In the genomic region with DNA sequence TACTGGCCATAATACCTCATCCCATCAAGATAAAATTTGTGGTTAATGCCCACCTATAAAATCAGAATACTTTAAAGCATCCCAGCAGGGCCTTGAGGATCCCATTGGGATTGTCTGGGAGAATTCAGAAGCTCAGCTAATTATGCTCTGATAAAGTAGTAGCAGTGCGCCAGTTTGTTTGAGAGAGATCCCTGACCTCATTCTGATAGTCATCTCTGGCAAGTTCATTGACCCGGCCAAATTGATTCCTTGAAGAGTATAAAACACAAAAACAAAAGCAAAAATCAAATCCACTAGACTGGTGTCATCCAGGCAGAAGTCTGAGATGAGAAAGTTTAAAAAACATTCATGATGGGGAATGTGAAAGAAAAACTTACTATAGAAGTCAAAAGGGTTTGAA, we compare ENCODE assay signal across 3 cellular contexts.
A peak's percentile ranks its signal among the peaks of the same experiment; 100 is the strongest.
TF ChIP-seq lines count a peak whose summit lies in the region.

No MANE protein-coding gene starts in this region.

TF ChIP-seq in liver, 16 proteins besides CTCF, POLR2A, EP300 and RAD21:
- TF ChIP-seq NR2F2 (IDR thresholded peaks at IDR 0.05) = no peak
- peak in 1 of 2 donors; percentile 47 for TF ChIP-seq JUND (IDR thresholded peaks at IDR 0.05)
- TF ChIP-seq, protein P1, sequence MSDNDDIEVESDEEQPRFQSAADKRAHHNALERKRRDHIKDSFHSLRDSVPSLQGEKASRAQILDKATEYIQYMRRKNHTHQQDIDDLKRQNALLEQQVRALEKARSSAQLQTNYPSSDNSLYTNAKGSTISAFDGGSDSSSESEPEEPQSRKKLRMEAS (IDR thresholded peaks at IDR 0.05) = no peak
- peak in 1 of 2 donors; percentile 26 for TF ChIP-seq HNF4A (conservative IDR thresholded peaks at IDR 0.05)
- TF ChIP-seq FOXA2 (IDR thresholded peaks at IDR 0.05) = no peak
- TF ChIP-seq EGR1 (IDR thresholded peaks at IDR 0.05; ENCODE audit: low read depth in 2 of 2) = peak in 1 of 2 donors; percentile 11
- TF ChIP-seq GABPA (IDR thresholded peaks at IDR 0.05 in 1 of 2, conservative IDR thresholded peaks at IDR 0.05 in 1 of 2) = no peak
- TF ChIP-seq RXRA (IDR thresholded peaks at IDR 0.05) = peak; percentile 82 to 84
- TF ChIP-seq, protein P2, sequence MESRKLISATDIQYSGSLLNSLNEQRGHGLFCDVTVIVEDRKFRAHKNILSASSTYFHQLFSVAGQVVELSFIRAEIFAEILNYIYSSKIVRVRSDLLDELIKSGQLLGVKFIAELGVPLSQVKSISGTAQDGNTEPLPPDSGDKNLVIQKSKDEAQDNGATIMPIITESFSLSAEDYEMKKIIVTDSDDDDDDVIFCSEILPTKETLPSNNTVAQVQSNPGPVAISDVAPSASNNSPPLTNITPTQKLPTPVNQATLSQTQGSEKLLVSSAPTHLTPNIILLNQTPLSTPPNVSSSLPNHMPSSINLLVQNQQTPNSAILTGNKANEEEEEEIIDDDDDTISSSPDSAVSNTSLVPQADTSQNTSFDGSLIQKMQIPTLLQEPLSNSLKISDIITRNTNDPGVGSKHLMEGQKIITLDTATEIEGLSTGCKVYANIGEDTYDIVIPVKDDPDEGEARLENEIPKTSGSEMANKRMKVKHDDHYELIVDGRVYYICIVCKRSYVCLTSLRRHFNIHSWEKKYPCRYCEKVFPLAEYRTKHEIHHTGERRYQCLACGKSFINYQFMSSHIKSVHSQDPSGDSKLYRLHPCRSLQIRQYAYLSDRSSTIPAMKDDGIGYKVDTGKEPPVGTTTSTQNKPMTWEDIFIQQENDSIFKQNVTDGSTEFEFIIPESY (IDR thresholded peaks at IDR 0.05) = no peak
- TF ChIP-seq, protein P3, sequence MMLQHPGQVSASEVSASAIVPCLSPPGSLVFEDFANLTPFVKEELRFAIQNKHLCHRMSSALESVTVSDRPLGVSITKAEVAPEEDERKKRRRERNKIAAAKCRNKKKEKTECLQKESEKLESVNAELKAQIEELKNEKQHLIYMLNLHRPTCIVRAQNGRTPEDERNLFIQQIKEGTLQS (IDR thresholded peaks at IDR 0.05) = no peak
TF ChIP-seq in liver: peak in this region for 4.

TF ChIP-seq in HepG2, 621 proteins besides CTCF, POLR2A, EP300 and RAD21:
- TF ChIP-seq, protein P4, sequence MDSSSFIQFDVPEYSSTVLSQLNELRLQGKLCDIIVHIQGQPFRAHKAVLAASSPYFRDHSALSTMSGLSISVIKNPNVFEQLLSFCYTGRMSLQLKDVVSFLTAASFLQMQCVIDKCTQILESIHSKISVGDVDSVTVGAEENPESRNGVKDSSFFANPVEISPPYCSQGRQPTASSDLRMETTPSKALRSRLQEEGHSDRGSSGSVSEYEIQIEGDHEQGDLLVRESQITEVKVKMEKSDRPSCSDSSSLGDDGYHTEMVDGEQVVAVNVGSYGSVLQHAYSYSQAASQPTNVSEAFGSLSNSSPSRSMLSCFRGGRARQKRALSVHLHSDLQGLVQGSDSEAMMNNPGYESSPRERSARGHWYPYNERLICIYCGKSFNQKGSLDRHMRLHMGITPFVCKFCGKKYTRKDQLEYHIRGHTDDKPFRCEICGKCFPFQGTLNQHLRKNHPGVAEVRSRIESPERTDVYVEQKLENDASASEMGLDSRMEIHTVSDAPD (CRISPR knock-in tag; IDR thresholded peaks at IDR 0.05) = no peak
- no peak for TF ChIP-seq AGO1 (IDR thresholded peaks at IDR 0.05; ENCODE audit: low read depth, low read length, poor library complexity, severe bottlenecking)
- no peak for TF ChIP-seq CENPX (CRISPR knock-in tag; IDR thresholded peaks at IDR 0.05)
- TF ChIP-seq, protein P5, sequence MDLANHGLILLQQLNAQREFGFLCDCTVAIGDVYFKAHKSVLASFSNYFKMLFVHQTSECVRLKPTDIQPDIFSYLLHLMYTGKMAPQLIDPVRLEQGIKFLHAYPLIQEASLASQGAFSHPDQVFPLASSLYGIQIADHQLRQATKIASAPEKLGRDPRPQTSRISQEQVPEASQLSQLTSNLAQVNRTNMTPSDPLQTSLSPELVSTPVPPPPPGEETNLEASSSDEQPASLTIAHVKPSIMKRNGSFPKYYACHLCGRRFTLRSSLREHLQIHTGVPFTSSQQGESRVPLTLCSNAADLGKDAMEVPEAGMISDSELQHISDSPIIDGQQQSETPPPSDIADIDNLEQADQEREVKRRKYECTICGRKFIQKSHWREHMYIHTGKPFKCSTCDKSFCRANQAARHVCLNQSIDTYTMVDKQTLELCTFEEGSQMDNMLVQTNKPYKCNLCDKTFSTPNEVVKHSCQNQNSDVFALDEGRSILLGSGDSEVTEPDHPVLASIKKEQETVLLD (CRISPR knock-in tag; IDR thresholded peaks at IDR 0.05; ENCODE audit: low read depth) = no peak
- TF ChIP-seq, protein P6, sequence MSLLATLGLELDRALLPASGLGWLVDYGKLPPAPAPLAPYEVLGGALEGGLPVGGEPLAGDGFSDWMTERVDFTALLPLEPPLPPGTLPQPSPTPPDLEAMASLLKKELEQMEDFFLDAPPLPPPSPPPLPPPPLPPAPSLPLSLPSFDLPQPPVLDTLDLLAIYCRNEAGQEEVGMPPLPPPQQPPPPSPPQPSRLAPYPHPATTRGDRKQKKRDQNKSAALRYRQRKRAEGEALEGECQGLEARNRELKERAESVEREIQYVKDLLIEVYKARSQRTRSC (CRISPR knock-in tag; IDR thresholded peaks at IDR 0.05; ENCODE audit: low read depth) = no peak
- TF ChIP-seq ZKSCAN5 (CRISPR knock-in tag; IDR thresholded peaks at IDR 0.05) = no peak
- TF ChIP-seq CBFB (CRISPR knock-in tag; IDR thresholded peaks at IDR 0.05) = no peak
- TF ChIP-seq, protein P7, sequence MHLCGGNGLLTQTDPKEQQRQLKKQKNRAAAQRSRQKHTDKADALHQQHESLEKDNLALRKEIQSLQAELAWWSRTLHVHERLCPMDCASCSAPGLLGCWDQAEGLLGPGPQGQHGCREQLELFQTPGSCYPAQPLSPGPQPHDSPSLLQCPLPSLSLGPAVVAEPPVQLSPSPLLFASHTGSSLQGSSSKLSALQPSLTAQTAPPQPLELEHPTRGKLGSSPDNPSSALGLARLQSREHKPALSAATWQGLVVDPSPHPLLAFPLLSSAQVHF (CRISPR knock-in tag; IDR thresholded peaks at IDR 0.05) = no peak
- TF ChIP-seq SP4 (CRISPR knock-in tag; IDR thresholded peaks at IDR 0.05) = no peak
- TF ChIP-seq ZNF790 (CRISPR knock-in tag; IDR thresholded peaks at IDR 0.05; ENCODE audit: borderline replicate concordance) = no peak
- TF ChIP-seq, protein P8, sequence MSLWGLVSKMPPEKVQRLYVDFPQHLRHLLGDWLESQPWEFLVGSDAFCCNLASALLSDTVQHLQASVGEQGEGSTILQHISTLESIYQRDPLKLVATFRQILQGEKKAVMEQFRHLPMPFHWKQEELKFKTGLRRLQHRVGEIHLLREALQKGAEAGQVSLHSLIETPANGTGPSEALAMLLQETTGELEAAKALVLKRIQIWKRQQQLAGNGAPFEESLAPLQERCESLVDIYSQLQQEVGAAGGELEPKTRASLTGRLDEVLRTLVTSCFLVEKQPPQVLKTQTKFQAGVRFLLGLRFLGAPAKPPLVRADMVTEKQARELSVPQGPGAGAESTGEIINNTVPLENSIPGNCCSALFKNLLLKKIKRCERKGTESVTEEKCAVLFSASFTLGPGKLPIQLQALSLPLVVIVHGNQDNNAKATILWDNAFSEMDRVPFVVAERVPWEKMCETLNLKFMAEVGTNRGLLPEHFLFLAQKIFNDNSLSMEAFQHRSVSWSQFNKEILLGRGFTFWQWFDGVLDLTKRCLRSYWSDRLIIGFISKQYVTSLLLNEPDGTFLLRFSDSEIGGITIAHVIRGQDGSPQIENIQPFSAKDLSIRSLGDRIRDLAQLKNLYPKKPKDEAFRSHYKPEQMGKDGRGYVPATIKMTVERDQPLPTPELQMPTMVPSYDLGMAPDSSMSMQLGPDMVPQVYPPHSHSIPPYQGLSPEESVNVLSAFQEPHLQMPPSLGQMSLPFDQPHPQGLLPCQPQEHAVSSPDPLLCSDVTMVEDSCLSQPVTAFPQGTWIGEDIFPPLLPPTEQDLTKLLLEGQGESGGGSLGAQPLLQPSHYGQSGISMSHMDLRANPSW (CRISPR knock-in tag; IDR thresholded peaks at IDR 0.05; ENCODE audit: borderline replicate concordance) = no peak
- no peak for TF ChIP-seq ZNF670 (CRISPR knock-in tag; IDR thresholded peaks at IDR 0.05; ENCODE audit: borderline replicate concordance)
- no peak for TF ChIP-seq XBP1 (CRISPR knock-in tag; IDR thresholded peaks at IDR 0.05)
TF ChIP-seq in HepG2: peak in this region for 0.

TF ChIP-seq in GM23338, 12 proteins besides CTCF, POLR2A, EP300 and RAD21:
- TF ChIP-seq JUNB (IDR thresholded peaks at IDR 0.05; ENCODE audit: unreplicated experiment) (no peak), POLR2AphosphoS5 (IDR thresholded peaks at IDR 0.05; ENCODE audit: low read depth) (no peak), ZNF114 (CRISPR knock-in tag; IDR thresholded peaks at IDR 0.05) (no peak), EZH2 (IDR thresholded peaks at IDR 0.05; ENCODE audit: low read depth, unreplicated experiment) (no peak), STAT1 (IDR thresholded peaks at IDR 0.05; ENCODE audit: unreplicated experiment) (no peak), NANOG (IDR thresholded peaks at IDR 0.05; ENCODE audit: borderline replicate concordance) (no peak)
- TF ChIP-seq, protein P9, sequence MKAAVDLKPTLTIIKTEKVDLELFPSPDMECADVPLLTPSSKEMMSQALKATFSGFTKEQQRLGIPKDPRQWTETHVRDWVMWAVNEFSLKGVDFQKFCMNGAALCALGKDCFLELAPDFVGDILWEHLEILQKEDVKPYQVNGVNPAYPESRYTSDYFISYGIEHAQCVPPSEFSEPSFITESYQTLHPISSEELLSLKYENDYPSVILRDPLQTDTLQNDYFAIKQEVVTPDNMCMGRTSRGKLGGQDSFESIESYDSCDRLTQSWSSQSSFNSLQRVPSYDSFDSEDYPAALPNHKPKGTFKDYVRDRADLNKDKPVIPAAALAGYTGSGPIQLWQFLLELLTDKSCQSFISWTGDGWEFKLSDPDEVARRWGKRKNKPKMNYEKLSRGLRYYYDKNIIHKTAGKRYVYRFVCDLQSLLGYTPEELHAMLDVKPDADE (IDR thresholded peaks at IDR 0.05) = no peak
- TF ChIP-seq, protein P10, sequence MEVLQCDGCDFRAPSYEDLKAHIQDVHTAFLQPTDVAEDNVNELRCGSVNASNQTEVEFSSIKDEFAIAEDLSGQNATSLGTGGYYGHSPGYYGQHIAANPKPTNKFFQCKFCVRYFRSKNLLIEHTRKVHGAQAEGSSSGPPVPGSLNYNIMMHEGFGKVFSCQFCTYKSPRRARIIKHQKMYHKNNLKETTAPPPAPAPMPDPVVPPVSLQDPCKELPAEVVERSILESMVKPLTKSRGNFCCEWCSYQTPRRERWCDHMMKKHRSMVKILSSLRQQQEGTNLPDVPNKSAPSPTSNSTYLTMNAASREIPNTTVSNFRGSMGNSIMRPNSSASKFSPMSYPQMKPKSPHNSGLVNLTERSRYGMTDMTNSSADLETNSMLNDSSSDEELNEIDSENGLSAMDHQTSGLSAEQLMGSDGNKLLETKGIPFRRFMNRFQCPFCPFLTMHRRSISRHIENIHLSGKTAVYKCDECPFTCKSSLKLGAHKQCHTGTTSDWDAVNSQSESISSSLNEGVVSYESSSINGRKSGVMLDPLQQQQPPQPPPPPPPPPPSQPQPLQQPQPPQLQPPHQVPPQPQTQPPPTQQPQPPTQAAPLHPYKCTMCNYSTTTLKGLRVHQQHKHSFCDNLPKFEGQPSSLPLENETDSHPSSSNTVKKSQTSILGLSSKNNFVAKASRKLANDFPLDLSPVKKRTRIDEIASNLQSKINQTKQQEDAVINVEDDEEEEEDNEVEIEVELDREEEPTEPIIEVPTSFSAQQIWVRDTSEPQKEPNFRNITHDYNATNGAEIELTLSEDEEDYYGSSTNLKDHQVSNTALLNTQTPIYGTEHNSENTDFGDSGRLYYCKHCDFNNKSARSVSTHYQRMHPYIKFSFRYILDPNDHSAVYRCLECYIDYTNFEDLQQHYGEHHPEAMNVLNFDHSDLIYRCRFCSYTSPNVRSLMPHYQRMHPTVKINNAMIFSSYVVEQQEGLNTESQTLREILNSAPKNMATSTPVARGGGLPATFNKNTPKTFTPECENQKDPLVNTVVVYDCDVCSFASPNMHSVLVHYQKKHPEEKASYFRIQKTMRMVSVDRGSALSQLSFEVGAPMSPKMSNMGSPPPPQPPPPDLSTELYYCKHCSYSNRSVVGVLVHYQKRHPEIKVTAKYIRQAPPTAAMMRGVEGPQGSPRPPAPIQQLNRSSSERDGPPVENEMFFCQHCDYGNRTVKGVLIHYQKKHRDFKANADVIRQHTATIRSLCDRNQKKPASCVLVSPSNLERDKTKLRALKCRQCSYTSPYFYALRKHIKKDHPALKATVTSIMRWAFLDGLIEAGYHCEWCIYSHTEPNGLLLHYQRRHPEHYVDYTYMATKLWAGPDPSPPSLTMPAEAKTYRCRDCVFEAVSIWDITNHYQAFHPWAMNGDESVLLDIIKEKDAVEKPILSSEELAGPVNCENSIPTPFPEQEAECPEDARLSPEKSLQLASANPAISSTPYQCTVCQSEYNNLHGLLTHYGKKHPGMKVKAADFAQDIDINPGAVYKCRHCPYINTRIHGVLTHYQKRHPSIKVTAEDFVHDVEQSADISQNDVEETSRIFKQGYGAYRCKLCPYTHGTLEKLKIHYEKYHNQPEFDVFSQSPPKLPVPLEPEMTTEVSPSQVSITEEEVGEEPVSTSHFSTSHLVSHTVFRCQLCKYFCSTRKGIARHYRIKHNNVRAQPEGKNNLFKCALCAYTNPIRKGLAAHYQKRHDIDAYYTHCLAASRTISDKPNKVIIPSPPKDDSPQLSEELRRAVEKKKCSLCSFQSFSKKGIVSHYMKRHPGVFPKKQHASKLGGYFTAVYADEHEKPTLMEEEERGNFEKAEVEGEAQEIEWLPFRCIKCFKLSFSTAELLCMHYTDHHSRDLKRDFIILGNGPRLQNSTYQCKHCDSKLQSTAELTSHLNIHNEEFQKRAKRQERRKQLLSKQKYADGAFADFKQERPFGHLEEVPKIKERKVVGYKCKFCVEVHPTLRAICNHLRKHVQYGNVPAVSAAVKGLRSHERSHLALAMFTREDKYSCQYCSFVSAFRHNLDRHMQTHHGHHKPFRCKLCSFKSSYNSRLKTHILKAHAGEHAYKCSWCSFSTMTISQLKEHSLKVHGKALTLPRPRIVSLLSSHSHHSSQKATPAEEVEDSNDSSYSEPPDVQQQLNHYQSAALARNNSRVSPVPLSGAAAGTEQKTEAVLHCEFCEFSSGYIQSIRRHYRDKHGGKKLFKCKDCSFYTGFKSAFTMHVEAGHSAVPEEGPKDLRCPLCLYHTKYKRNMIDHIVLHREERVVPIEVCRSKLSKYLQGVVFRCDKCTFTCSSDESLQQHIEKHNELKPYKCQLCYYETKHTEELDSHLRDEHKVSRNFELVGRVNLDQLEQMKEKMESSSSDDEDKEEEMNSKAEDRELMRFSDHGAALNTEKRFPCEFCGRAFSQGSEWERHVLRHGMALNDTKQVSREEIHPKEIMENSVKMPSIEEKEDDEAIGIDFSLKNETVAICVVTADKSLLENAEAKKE (CRISPR knock-in tag; IDR thresholded peaks at IDR 0.05) = no peak
- TF ChIP-seq, protein P11, sequence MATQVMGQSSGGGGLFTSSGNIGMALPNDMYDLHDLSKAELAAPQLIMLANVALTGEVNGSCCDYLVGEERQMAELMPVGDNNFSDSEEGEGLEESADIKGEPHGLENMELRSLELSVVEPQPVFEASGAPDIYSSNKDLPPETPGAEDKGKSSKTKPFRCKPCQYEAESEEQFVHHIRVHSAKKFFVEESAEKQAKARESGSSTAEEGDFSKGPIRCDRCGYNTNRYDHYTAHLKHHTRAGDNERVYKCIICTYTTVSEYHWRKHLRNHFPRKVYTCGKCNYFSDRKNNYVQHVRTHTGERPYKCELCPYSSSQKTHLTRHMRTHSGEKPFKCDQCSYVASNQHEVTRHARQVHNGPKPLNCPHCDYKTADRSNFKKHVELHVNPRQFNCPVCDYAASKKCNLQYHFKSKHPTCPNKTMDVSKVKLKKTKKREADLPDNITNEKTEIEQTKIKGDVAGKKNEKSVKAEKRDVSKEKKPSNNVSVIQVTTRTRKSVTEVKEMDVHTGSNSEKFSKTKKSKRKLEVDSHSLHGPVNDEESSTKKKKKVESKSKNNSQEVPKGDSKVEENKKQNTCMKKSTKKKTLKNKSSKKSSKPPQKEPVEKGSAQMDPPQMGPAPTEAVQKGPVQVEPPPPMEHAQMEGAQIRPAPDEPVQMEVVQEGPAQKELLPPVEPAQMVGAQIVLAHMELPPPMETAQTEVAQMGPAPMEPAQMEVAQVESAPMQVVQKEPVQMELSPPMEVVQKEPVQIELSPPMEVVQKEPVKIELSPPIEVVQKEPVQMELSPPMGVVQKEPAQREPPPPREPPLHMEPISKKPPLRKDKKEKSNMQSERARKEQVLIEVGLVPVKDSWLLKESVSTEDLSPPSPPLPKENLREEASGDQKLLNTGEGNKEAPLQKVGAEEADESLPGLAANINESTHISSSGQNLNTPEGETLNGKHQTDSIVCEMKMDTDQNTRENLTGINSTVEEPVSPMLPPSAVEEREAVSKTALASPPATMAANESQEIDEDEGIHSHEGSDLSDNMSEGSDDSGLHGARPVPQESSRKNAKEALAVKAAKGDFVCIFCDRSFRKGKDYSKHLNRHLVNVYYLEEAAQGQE (IDR thresholded peaks at IDR 0.05; ENCODE audit: unreplicated experiment) = no peak
TF ChIP-seq in GM23338: peak in this region for 0.
